ENCODE assay signal across 29 cellular contexts in the genomic region with DNA sequence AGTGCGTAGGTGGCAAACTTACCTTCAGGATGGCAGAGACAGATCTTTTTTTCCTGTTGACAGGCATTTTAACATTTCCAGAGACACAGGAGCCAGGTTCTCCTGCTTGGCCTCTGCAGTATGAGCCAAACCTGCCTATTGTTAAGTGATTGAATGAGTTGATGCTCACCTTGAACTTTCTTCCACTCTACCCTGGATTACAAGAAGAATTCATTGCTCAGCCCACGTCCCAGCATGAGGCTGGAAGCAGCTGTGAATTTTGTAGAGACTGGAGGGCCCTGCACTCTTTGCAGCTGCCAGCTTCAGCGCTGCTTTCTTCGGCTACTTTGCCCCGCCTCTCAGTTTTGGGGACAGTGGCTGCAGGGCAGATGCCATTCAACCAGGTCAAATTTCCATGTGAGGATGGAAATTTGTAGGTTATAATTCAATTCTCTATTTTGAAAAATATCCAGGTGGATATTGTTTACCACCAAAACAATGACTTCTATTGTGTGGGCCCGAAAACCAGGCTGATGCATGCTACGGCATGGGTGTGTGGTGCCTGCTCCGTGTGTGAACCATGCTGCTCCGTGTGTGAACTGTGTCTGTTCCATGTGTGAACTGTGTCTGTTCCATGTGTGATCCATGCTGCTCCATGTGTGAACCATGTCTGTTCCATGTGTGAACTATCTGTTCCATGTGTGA.
DNase-seq lines count a peak whose midpoint lies in the region; ATAC-seq and TF ChIP-seq lines count a peak whose summit lies in the region.
"Had no signal": no experiment of that assay in that cellular context is flagged by ENCODE, and none has a peak within 500 bp of the region (broad histone marks: within the 10 kb centered on the region; RNA-seq: fewer than 3 reads in every experiment).

No MANE protein-coding gene starts in this region.

- no peaks in the 10 kb centered on the region for H3K9me3 ChIP-seq in heart left ventricle
- no peaks in the 10 kb centered on the region for H3K9me3 ChIP-seq in right atrium auricular region
- no peaks in the 10 kb centered on the region for H3K9me3 ChIP-seq in spleen
- H3K9me3 ChIP-seq: A549, breast epithelium, ovary had no signal

- no peak overlapping the region for H3K27ac ChIP-seq in heart left ventricle
- no peak overlapping the region for H3K27ac ChIP-seq in right atrium auricular region
- H3K27ac ChIP-seq in RWPE1 = 0 out of 2 replicates have a peak overlapping the region, but pooled peaks have one; percentile 1
- no peak overlapping the region for H3K27ac ChIP-seq in spleen
- H3K27ac ChIP-seq: ovary, VCaP had no signal

- ATAC-seq in heart left ventricle = no peak
- no peak for ATAC-seq in GM21576 (IDR thresholded peaks at IDR 0.05; ENCODE audit: unreplicated experiment)
- ATAC-seq: A549; activated T-cell treated with anti-CD3 and anti-CD28 coated beads, Interleukin-2, amount 50 U/mL, for 4 hours; CD8-positive, alpha-beta T cell; esophagus mucosa; natural killer cell treated with Interleukin-12 subunit alpha and Interleukin-12 subunit beta and Interleukin-15 and Interleukin-18, amount 100 ng/mL, for 72 hours had no signal

- peaks cover 0 to 16% (median 8%) of the 10 kb centered on the region in 12 donors for H3K4me1 ChIP-seq in heart left ventricle
- H3K4me1 ChIP-seq in right atrium auricular region = peaks cover 0 to 11% of the 10 kb centered on the region in 2 donors
- peaks cover 0 to 12% (median 4%) of the 10 kb centered on the region in 6 donors for H3K4me1 ChIP-seq in spleen

- TF ChIP-seq CTCF in heart left ventricle (IDR thresholded peaks at IDR 0.05) = no peak
- no peak for TF ChIP-seq CTCF in right atrium auricular region (IDR thresholded peaks at IDR 0.05)
- TF ChIP-seq CTCF in RWPE1 (conservative IDR thresholded peaks at IDR 0.05; ENCODE audit: low read depth) = no peak
- no peak for TF ChIP-seq CTCF in spleen (IDR thresholded peaks at IDR 0.05 in 8 of 11, conservative IDR thresholded peaks at IDR 0.05 in 3 of 11)

- POLR2A ChIA-PET in RWPE1 (lab: Yijun Ruan, JAX; ENCODE audit: low non-redundant PET) = no interaction called here

- CTCF ChIA-PET in RWPE1 (lab: Yijun Ruan, JAX) = no interaction called here

- 90 to 98% (median 95%) methylated on average over 9 of the region's 9 CpGs for WGBS in heart left ventricle, 4 donors
- WGBS in spleen, 5 donors = 90 to 96% (median 92%) methylated on average over 9 of the region's 9 CpGs

- intact Hi-C loops in heart left ventricle (cut with DNase I) = no loop called here
- intact Hi-C loops in spleen (cut with DNase I; ENCODE audit: low total_unique reads) = no loop called here

- DNase-seq in heart left ventricle (peak in 3 of 5 donors; percentile 10 to 58 (median 13)), right atrium auricular region (ENCODE audit: low spot score) (no peak), RWPE1 (ENCODE audit: low spot score) (no peak), iPS-NIHi7 (ENCODE audit: extremely low spot score) (peak; percentile 20), spleen (peak; percentile 68), NK-92 (lab: John Stamatoyannopoulos, UW; ENCODE audit: unreplicated experiment) (no peak), putamen (ENCODE audit: low spot score) (no peak)
- DNase-seq: activated naive CD4-positive, alpha-beta T cell; activated T-cell treated with anti-CD3 and anti-CD28 coated beads, Interleukin-2, amount 50 U/mL, for 4 hours; CD8-positive, alpha-beta T cell; cortex of kidney; DMS 273 treated with DMSO at 0.1 percent for 48 hours; foreskin fibroblast; KG1; midbrain; NCI-H1436; NCI-H2081 treated with DMSO at 0.1 percent for 48 hours; NCI-H446; NCI-H82; retina; T-helper 2 cell had no signal

- H3K27me3 ChIP-seq in heart left ventricle (no peaks in the 10 kb centered on the region), right atrium auricular region (no peaks in the 10 kb centered on the region), spleen (replicated peaks in 1 of 7) (no peaks in the 10 kb centered on the region)
- H3K27me3 ChIP-seq: breast epithelium, ovary, tibial nerve had no signal

- TF ChIP-seq POLR2A in heart left ventricle (IDR thresholded peaks at IDR 0.05) (no peak), spleen (IDR thresholded peaks at IDR 0.05) (no peak)

- H3K4me3 ChIP-seq in heart left ventricle (no peak overlapping the region), right atrium auricular region (no peak overlapping the region), spleen (no peak overlapping the region)
- H3K4me3 ChIP-seq: A549, breast epithelium, ovary, tibial nerve had no signal

- H3K36me3 ChIP-seq in heart left ventricle (no peaks in the 10 kb centered on the region), right atrium auricular region (no peaks in the 10 kb centered on the region), spleen (no peaks in the 10 kb centered on the region)
- H3K36me3 ChIP-seq: breast epithelium, ovary, tibial nerve had no signal

Comparison
In these comparisons a context has a peak if more than half of its experiments do, and no peak if none do; other contexts are left out.
1. DNase-seq: peak in heart left ventricle (3 of 5), iPS-NIHi7 (single experiment) and spleen (single experiment); none in right atrium auricular region (single experiment), RWPE1 (single experiment), NK-92 (single experiment) and putamen (single experiment).